8 cellular contexts compared by ENCODE assay signal in genomic region chr19:13865578-13866462, GRCh38. TPM values are rescaled to one million over a fixed set of nuclear protein-coding genes. Genes with fewer than 3 reads are reported as not detected.
DNase-seq lines count a peak whose midpoint lies in the region; ATAC-seq, FAIRE-seq and TF ChIP-seq lines count a peak whose summit lies in the region.

No MANE protein-coding gene starts in this region.

- H3K4me3 Mint-ChIP-seq in activated naive CD8-positive, alpha-beta T cell treated with anti-CD3 and anti-CD28 coated beads, Interleukin-2, amount 10 ng/mL, durations not matched to agents 7 days and 5 days: peak overlapping the region; percentile 43

- FAIRE-seq in GM19239 (lab: Jason Lieb, UNC): peak; percentile 23

- no peak for ATAC-seq in activated naive CD8-positive, alpha-beta T cell treated with anti-CD3 and anti-CD28 coated beads, Interleukin-2, amount 10 ng/mL, durations not matched to agents 7 days and 5 days (ENCODE audit: low read depth)
- peak; percentile 29 for ATAC-seq in left colon
- no peak for ATAC-seq in thoracic aorta (ENCODE audit: insufficient number of reproducible peaks, low FRiP score, low read depth)
- ATAC-seq in HG02759 (IDR thresholded peaks at IDR 0.05; ENCODE audit: unreplicated experiment): no peak
- ATAC-seq in HG02571 (IDR thresholded peaks at IDR 0.05; ENCODE audit: unreplicated experiment): no peak

- no peaks in the 10 kb centered on the region for H3K9me3 Mint-ChIP-seq in activated naive CD8-positive, alpha-beta T cell treated with anti-CD3 and anti-CD28 coated beads, Interleukin-2, amount 10 ng/mL, durations not matched to agents 7 days and 5 days

- no peak overlapping the region for H3K27ac ChIP-seq in thoracic aorta

- no peaks in the 10 kb centered on the region for H3K36me3 ChIP-seq in thoracic aorta

- peaks cover 18% of the 10 kb centered on the region for H3K27me3 Mint-ChIP-seq in activated naive CD8-positive, alpha-beta T cell treated with anti-CD3 and anti-CD28 coated beads, Interleukin-2, amount 10 ng/mL, durations not matched to agents 7 days and 5 days

- H3K27me3 ChIP-seq in thoracic aorta (replicated peaks; ENCODE audit: insufficient read depth): no peaks in the 10 kb centered on the region

- H3K27ac Mint-ChIP-seq in activated naive CD8-positive, alpha-beta T cell treated with anti-CD3 and anti-CD28 coated beads, Interleukin-2, amount 10 ng/mL, durations not matched to agents 7 days and 5 days: peak overlapping the region; percentile 13

- CTCF ChIA-PET in AG04449 (lab: Yijun Ruan, JAX): interaction anchor here (3.4 kb wide), 1 partner anchor 80 kb away, joined by 13 read pairs; no protein-coding TSS in a partner anchor

- peaks cover 39% of the 10 kb centered on the region for H3K4me1 Mint-ChIP-seq in activated naive CD8-positive, alpha-beta T cell treated with anti-CD3 and anti-CD28 coated beads, Interleukin-2, amount 10 ng/mL, durations not matched to agents 7 days and 5 days

- intact Hi-C loops in left colon (cut with DNase I, micrococcal nuclease): loop anchor here in 1 of 2 donors (10.0 kb wide), 1 partner anchor 81 kb away; no protein-coding TSS in a partner anchor

- H3K4me3 ChIP-seq in AG04449 (ENCODE audit: low read depth, low read length): peak overlapping the region; percentile 61
- peak overlapping the region; percentile 87 for H3K4me3 ChIP-seq in thoracic aorta

- POLR2A ChIA-PET in AG04449 (lab: Yijun Ruan, JAX): interaction anchor here (0.8 to 9.0 kb wide), 2 partner anchors 28 to 71 kb away, joined by 3 to 149 read pairs; partner anchors contain the start of gene ZSWIM4
- POLR2A ChIA-PET in activated naive CD8-positive, alpha-beta T cell treated with anti-CD3 and anti-CD28 coated beads, Interleukin-2, amount 10 ng/mL, durations not matched to agents 7 days and 5 days (lab: Charles Lee): interaction anchor here (0.5 to 6.6 kb wide), 6 partner anchors 24 to 224 kb away, joined by 3 to 94 read pairs (median 3); no protein-coding TSS in a partner anchor

- H3K36me3 Mint-ChIP-seq in activated naive CD8-positive, alpha-beta T cell treated with anti-CD3 and anti-CD28 coated beads, Interleukin-2, amount 10 ng/mL, durations not matched to agents 7 days and 5 days: no peaks in the 10 kb centered on the region

- DNase-seq in AG04449 (ENCODE audit: low read depth, low spot score) (no peak), GM19239 (ENCODE audit: insufficient read length, low spot score) (no peak), left colon (peak in 1 of 2 donors; percentile 49), thoracic aorta (ENCODE audit: low spot score) (no peak), hippocampal formation (lab: John Stamatoyannopoulos, UW) (no peak)
- peak; percentile 62 for DNase-seq in activated naive CD8-positive, alpha-beta T cell treated with anti-CD3 and anti-CD28 coated beads, Interleukin-2, amount 10 ng/mL, durations not matched to agents 7 days and 5 days

- no peak for TF ChIP-seq CTCF in AG04449 (IDR thresholded peaks at IDR 0.05; ENCODE audit: insufficient read depth, low read length, missing control alignments)
- TF ChIP-seq CTCF in thoracic aorta (IDR thresholded peaks at IDR 0.05): no peak

- H3K4me1 ChIP-seq in thoracic aorta (ENCODE audit: control insufficient read depth in 1 of 2, low read depth in 2 of 2): peaks cover 7 to 32% of the 10 kb centered on the region in 2 donors

- no peaks in the 10 kb centered on the region for H3K9me3 ChIP-seq in thoracic aorta

RNA-seq across cellular contexts. Expression of gene NANOS3, which starts 11.1 kb away (rescaled TPM):
- 1 to 10 TPM in 1 of 2 experiments, not detected in 1; 2.3 TPM for total RNA-seq in activated naive CD8-positive, alpha-beta T cell treated with anti-CD3 and anti-CD28 coated beads, Interleukin-2, amount 10 ng/mL, durations not matched to agents 7 days and 5 days
- total RNA-seq in left colon: under 1 TPM in 1 of 2 donors, not detected in 1; 0.56 TPM
- total RNA-seq in thoracic aorta: not detected

RNA-seq across cellular contexts. Expression of gene BRME1, which starts 40.1 kb away (rescaled TPM):
- 1 to 10 TPM; 5.5 to 7.2 TPM for total RNA-seq in activated naive CD8-positive, alpha-beta T cell treated with anti-CD3 and anti-CD28 coated beads, Interleukin-2, amount 10 ng/mL, durations not matched to agents 7 days and 5 days
- 1 to 10 TPM; 7.9 to 9.1 TPM for total RNA-seq in left colon
- total RNA-seq in thoracic aorta: 1 to 10 TPM in 1 of 2 donors, not detected in 1; 3.7 TPM

RNA-seq across cellular contexts. Expression of gene CC2D1A, which starts 40.2 kb away (rescaled TPM):
- total RNA-seq in activated naive CD8-positive, alpha-beta T cell treated with anti-CD3 and anti-CD28 coated beads, Interleukin-2, amount 10 ng/mL, durations not matched to agents 7 days and 5 days: 10 to 100 TPM; 34.7 to 34.8 TPM
- total RNA-seq in left colon (100 to 1,000 TPM in 1 of 2 donors, 10 to 100 TPM in 1; 90.8 to 132 TPM), thoracic aorta (10 to 100 TPM; 29.5 to 38.7 TPM)
